In the genomic region with DNA sequence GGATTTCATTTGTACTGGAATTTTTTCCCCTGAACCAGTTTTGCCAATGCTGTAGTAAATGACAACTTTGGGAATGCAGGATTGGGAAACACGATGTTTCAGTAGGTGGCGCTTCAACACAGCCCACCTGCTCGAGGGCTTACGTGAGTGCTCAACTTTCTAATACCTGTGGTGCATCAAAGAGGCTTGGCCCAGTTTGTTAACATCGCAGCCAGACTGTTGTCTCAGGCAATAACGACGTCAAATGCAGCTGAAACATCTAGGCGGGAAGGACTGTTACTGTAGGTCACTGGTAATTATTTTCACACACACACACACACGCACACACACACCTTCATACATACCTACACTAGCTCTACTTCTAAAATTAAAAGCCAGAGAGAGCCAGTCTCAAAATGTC, we compare ENCODE assay signal across 9 cellular contexts.
DNase-seq lines count a peak whose midpoint lies in the region; ATAC-seq and TF ChIP-seq lines count a peak whose summit lies in the region.
"Had no signal": no experiment of that assay in that cellular context is flagged by ENCODE, and none has a peak within 500 bp of the region (broad histone marks: within the 10 kb centered on the region; RNA-seq: fewer than 3 reads in every experiment).

No MANE protein-coding gene starts in this region.

- TF ChIP-seq CTCF in C4-2B (conservative IDR thresholded peaks at IDR 0.05) = peak; percentile 87
- TF ChIP-seq CTCF in RWPE2 (IDR thresholded peaks at IDR 0.05; ENCODE audit: poor library complexity, severe bottlenecking) = peak; percentile 90
- TF ChIP-seq CTCF in glutamatergic neuron (IDR thresholded peaks at IDR 0.05; ENCODE audit: partially characterized antibody, unreplicated experiment) = no peak

- no peak overlapping the region for H3K4me3 ChIP-seq in RWPE2 (ENCODE audit: severe bottlenecking)

- H3K27ac Mint-ChIP-seq in glutamatergic neuron (ENCODE audit: unreplicated experiment) = no peak overlapping the region

- H3K27ac ChIP-seq in C4-2B (no peak overlapping the region), RWPE2 (ENCODE audit: poor library complexity, severe bottlenecking) (no peak overlapping the region)

- ATAC-seq in RWPE2 (ENCODE audit: low read depth) = peak; percentile 86

- H3K4me1 Mint-ChIP-seq in glutamatergic neuron (ENCODE audit: low read depth, unreplicated experiment) = peaks cover 5% of the 10 kb centered on the region
- H3K4me1 Mint-ChIP-seq: central memory CD8-positive, alpha-beta T cell had no signal

- H3K4me1 ChIP-seq in RWPE2 (ENCODE audit: insufficient read depth, poor library complexity, severe bottlenecking) = no peaks in the 10 kb centered on the region

- no peaks in the 10 kb centered on the region for H3K9me3 ChIP-seq in RWPE2 (ENCODE audit: severe bottlenecking)

- no peaks in the 10 kb centered on the region for H3K27me3 Mint-ChIP-seq in glutamatergic neuron (ENCODE audit: unreplicated experiment)
- H3K27me3 Mint-ChIP-seq: central memory CD8-positive, alpha-beta T cell had no signal

- no peaks in the 10 kb centered on the region for H3K36me3 ChIP-seq in RWPE2 (ENCODE audit: low read depth)

- no peaks in the 10 kb centered on the region for H3K27me3 ChIP-seq in RWPE2 (ENCODE audit: insufficient read depth, poor library complexity, severe bottlenecking)

- no peaks in the 10 kb centered on the region for H3K36me3 Mint-ChIP-seq in glutamatergic neuron (ENCODE audit: unreplicated experiment)

- no peaks in the 10 kb centered on the region for H3K9me3 Mint-ChIP-seq in glutamatergic neuron (ENCODE audit: unreplicated experiment)

- no peak overlapping the region for H3K4me3 Mint-ChIP-seq in glutamatergic neuron (ENCODE audit: unreplicated experiment)
- H3K4me3 Mint-ChIP-seq: central memory CD8-positive, alpha-beta T cell had no signal

- DNase-seq in HuH-7 (ENCODE audit: low spot score) (peak; percentile 9), RWPE2 (ENCODE audit: low spot score) (no peak), glutamatergic neuron (peak; percentile 35), superior temporal gyrus (ENCODE audit: extremely low spot score) (peak; percentile 57), cerebellum (ENCODE audit: low spot score) (no peak)
- no peak for DNase-seq in stimulated activated CD4-positive, alpha-beta T cell treated with anti-CD3 and anti-CD28 coated beads, Interleukin-12 subunit alpha, Interleukin-12 subunit beta, amount 100 ng/mL, for 4 hours
- DNase-seq in activated CD4-positive, CD25-positive, alpha-beta regulatory T cell treated with anti-CD3 and anti-CD28 coated beads, Interleukin-2, amount 50 U/mL, for 72 hours = no peak

Comparison
In these comparisons a context has a peak if more than half of its experiments do, and no peak if none do; other contexts are left out.
1. DNase-seq: peak in HuH-7 (single experiment), glutamatergic neuron (single experiment) and superior temporal gyrus (single experiment); none in RWPE2 (single experiment), cerebellum (single experiment), stimulated activated CD4-positive, alpha-beta T cell treated with anti-CD3 and anti-CD28 coated beads, Interleukin-12 subunit alpha, Interleukin-12 subunit beta, amount 100 ng/mL, for 4 hours (single experiment) and activated CD4-positive, CD25-positive, alpha-beta regulatory T cell treated with anti-CD3 and anti-CD28 coated beads, Interleukin-2, amount 50 U/mL, for 72 hours (single experiment).